ENCODE assay signal across 8 cellular contexts in the genomic region with DNA sequence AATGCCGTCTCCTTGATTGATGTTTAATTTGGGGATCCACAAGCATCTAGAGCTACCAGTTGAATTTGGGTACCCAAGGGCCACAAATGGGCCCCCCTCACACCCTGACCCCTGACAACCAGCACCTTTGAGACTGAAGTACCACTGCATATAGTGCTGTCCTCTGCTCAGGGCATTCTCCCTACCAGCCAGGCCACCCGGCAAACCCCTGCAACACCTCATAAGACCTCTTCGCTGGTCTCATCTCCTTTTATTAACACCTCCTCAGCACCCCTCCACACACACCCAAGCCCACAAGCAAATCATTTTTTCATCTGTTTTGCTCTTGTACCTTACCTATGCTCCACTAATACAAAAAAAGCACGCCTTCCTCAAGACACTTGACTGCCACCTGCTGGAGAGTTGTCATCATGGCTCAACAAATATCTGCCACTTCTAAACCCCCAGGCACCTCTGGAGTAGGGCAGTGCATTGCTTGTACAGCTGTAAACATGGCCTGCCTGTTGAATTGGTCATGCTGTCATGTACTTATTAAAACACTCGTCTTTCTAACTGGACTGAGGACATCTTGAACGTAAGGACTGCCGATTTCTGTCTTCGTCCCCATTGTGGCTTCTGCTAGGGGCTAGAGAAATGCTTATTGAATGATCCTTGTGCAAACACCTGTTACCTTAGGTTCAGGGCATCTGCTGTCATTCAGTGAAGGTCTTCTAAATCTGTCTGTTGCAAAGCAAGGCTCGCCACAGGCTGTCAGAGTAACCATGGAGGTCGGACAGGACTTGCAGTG.
DNase-seq lines count a peak whose midpoint lies in the region; ATAC-seq lines count a peak whose summit lies in the region.

No MANE protein-coding gene starts in this region.

- no peak overlapping the region for H2AFZ ChIP-seq in mesenchymal stem cell (ENCODE audit: low read depth, low read length)

- no peak overlapping the region for H4K8ac ChIP-seq in mesenchymal stem cell (ENCODE audit: low read length)

- H3K14ac ChIP-seq in mesenchymal stem cell (ENCODE audit: low read length in 2 of 2), result no peak overlapping the region

- no peak overlapping the region for H3K23ac ChIP-seq in mesenchymal stem cell (ENCODE audit: low read length in 2 of 2)

- no peak overlapping the region for H2AK5ac ChIP-seq in mesenchymal stem cell (ENCODE audit: low read length, severe bottlenecking)

- 62% methylated on average over 10 of the region's 10 CpGs for WGBS in mesenchymal stem cell

- no peak overlapping the region for H3K18ac ChIP-seq in mesenchymal stem cell (ENCODE audit: low read depth in 1 of 2, low read length in 2 of 2)

- peaks cover 8% of the 10 kb centered on the region for H3K4me1 ChIP-seq in mesenchymal stem cell (ENCODE audit: control insufficient read depth, insufficient read depth, low read depth, low read length)

- no peaks in the 10 kb centered on the region for H3K9me3 ChIP-seq in mesenchymal stem cell (ENCODE audit: control insufficient read depth, low read length)

- no peaks in the 10 kb centered on the region for H3K27me3 ChIP-seq in mesenchymal stem cell (ENCODE audit: control insufficient read depth in 1 of 2, insufficient read depth in 1 of 2, low read length in 2 of 2)

- H2BK12ac ChIP-seq in mesenchymal stem cell (ENCODE audit: low read length in 2 of 2), result no peak overlapping the region

- no peak overlapping the region for H3K4me3 ChIP-seq in mesenchymal stem cell (ENCODE audit: insufficient read depth in 1 of 2, low read depth in 1 of 2, low read length in 2 of 2)

- peaks cover 0 to 5% of the 10 kb centered on the region in 2 experiments for H3K36me3 ChIP-seq in mesenchymal stem cell (ENCODE audit: control insufficient read depth in 1 of 2, insufficient read depth in 2 of 2, low read depth in 1 of 2, low read length in 2 of 2)

- H2BK5ac ChIP-seq in mesenchymal stem cell (ENCODE audit: low read depth, low read length, poor library complexity, severe bottlenecking), result no peak overlapping the region

- no peak overlapping the region for H2BK15ac ChIP-seq in mesenchymal stem cell (ENCODE audit: low read depth, poor library complexity, severe bottlenecking)

- H2BK120ac ChIP-seq in mesenchymal stem cell (ENCODE audit: low read depth, low read length), result no peak overlapping the region

- DNase-seq in activated gamma-delta T cell treated with Interleukin-2 at 50 U/mL for 16 hours (peak; percentile 62), activated gamma-delta T cell (lab: John Stamatoyannopoulos, UW) (no peak), NCI-H526 treated with DMSO at 0.1 percent for 48 hours (lab: John Stamatoyannopoulos, UW) (peak; percentile 60), mesenchymal stem cell (peak; percentile 79)
- DNase-seq in activated CD4-positive, alpha-beta T cell treated with anti-CD3 and anti-CD28 coated beads, Interleukin-2, amount 50 U/mL, for 48 hours, result peak; percentile 76 to 83
- peak; percentile 67 for DNase-seq in effector CD4-positive, alpha-beta T cell
- DNase-seq in stimulated activated CD8-positive, alpha-beta memory T cell treated with anti-CD3 and anti-CD28 coated beads, Interleukin-4, amount 100 ng/mL, for 24 hours (ENCODE audit: low read depth), result peak; percentile 49

- H3K4me2 ChIP-seq in mesenchymal stem cell (ENCODE audit: low read length, poor library complexity, severe bottlenecking), result no peak overlapping the region

- peak; percentile 65 for ATAC-seq in HG03354 (IDR thresholded peaks at IDR 0.05; ENCODE audit: poor library complexity, severe bottlenecking, unreplicated experiment)

- H3K27ac ChIP-seq in mesenchymal stem cell (ENCODE audit: low read length, poor library complexity, severe bottlenecking), result no peak overlapping the region

- no peak overlapping the region for H3K4ac ChIP-seq in mesenchymal stem cell (ENCODE audit: low read depth in 1 of 2, low read length in 2 of 2)

- peaks cover 34% of the 10 kb centered on the region for H3K79me1 ChIP-seq in mesenchymal stem cell (replicated peaks; ENCODE audit: low read length, poor library complexity, severe bottlenecking)

- no peak overlapping the region for H3K9ac ChIP-seq in mesenchymal stem cell (ENCODE audit: low read length)

- H4K91ac ChIP-seq in mesenchymal stem cell (ENCODE audit: low read length), result no peak overlapping the region
